In genomic region chr7:13777242-13777641, GRCh38 we compare ENCODE assay signal across 21 cellular contexts.
"Had no signal": no experiment of that assay in that cellular context is flagged by ENCODE, and none has a peak within 500 bp of the region (broad histone marks: within the 10 kb centered on the region; RNA-seq: fewer than 3 reads in every experiment).

No MANE protein-coding gene starts in this region.

- FAIRE-seq: RCC 7860 had no signal

- DNase-seq: Karpas-422, KG1, MG63, NCI-H1092, NCI-H1105 treated with DMSO at 0.1 percent for 48 hours, NCI-H1417 treated with DMSO at 0.1 percent for 48 hours, NCI-H146, NCI-H1694 treated with DMSO at 0.1 percent for 48 hours, NCI-H1930, NCI-H2081, NCI-H2107, NCI-H2227 treated with DMSO at 0.1 percent for 48 hours, NCI-H524, NCI-H526 treated with DMSO at 0.1 percent for 48 hours, NCI-H774, Right ventricle myocardium superior, RPMI8226, SIG-M5 had no signal

- H3K27ac ChIP-seq: SJSA1, SK-N-MC had no signal

- H3K36me3 ChIP-seq: MG63, SJSA1 had no signal

- H3K4me3 ChIP-seq: MG63, SJSA1, SK-N-MC had no signal

- H3K9me3 ChIP-seq: MG63, SJSA1 had no signal

- H3K27me3 ChIP-seq: MG63, SJSA1 had no signal
